In genomic region chr15:96273317-96274086, GRCh38 we compare ENCODE assay signal across 1 cellular context.
A peak's percentile ranks its signal among the peaks of the same experiment; 100 is the strongest.
TF ChIP-seq lines count a peak whose summit lies in the region.

No MANE protein-coding gene starts in this region.

TF ChIP-seq in HEK293, 187 proteins besides CTCF, POLR2A, EP300 and RAD21 (continued from another document and continues in another):
- TF ChIP-seq ZNF561 (tag by site-specific recombination; IDR thresholded peaks at IDR 0.05; ENCODE audit: borderline replicate concordance) (no peak), TCF7L2 (IDR thresholded peaks at IDR 0.05; ENCODE audit: borderline replicate concordance, low read depth, low read length) (no peak), ZNF354C (tag by site-specific recombination; IDR thresholded peaks at IDR 0.05; ENCODE audit: borderline replicate concordance, low read depth) (no peak), ZNF350 (tag by site-specific recombination; IDR thresholded peaks at IDR 0.05) (no peak), ZNF488 (tag by site-specific recombination; IDR thresholded peaks at IDR 0.05) (no peak), ZNF132 (tag by site-specific recombination; IDR thresholded peaks at IDR 0.05; ENCODE audit: borderline replicate concordance) (no peak), ZNF423 (tag by site-specific recombination; IDR thresholded peaks at IDR 0.05) (no peak), ZNF664 (tag by site-specific recombination; IDR thresholded peaks at IDR 0.05) (no peak), ZNF660 (tag by site-specific recombination; IDR thresholded peaks at IDR 0.05) (0 out of 2 replicates have a peak, but pooled peaks have one; percentile 65), GLIS2 (tag by site-specific recombination; IDR thresholded peaks at IDR 0.05) (no peak), RBAK (tag by site-specific recombination; IDR thresholded peaks at IDR 0.05) (0 out of 2 replicates have a peak, but pooled peaks have one; percentile 33), ZNF148 (tag by site-specific recombination; IDR thresholded peaks at IDR 0.05; ENCODE audit: borderline replicate concordance) (no peak), ZNF214 (tag by site-specific recombination; IDR thresholded peaks at IDR 0.05; ENCODE audit: borderline replicate concordance) (no peak), ZSCAN30 (tag by site-specific recombination; IDR thresholded peaks at IDR 0.05) (no peak), ZNF629 (tag by site-specific recombination; IDR thresholded peaks at IDR 0.05) (peak; percentile 44), GLI2 (tag by site-specific recombination; IDR thresholded peaks at IDR 0.05; ENCODE audit: borderline replicate concordance, low read depth) (no peak), ZNF184 (tag by site-specific recombination; IDR thresholded peaks at IDR 0.05) (no peak), HOXD13 (CRISPR knock-in tag; IDR thresholded peaks at IDR 0.05; ENCODE audit: borderline replicate concordance) (peak; percentile 73; the same call in 1 of the 2 replicates), HOXC10 (CRISPR knock-in tag; IDR thresholded peaks at IDR 0.05) (no peak), YY2 (tag by site-specific recombination; IDR thresholded peaks at IDR 0.05) (no peak), SP2 (tag by site-specific recombination; IDR thresholded peaks at IDR 0.05) (no peak), BCL11B (tag by site-specific recombination; IDR thresholded peaks at IDR 0.05; ENCODE audit: low read depth) (no peak), ZNF121 (tag by site-specific recombination; IDR thresholded peaks at IDR 0.05) (no peak), ZNF521 (tag by site-specific recombination; IDR thresholded peaks at IDR 0.05) (no peak), ZNF658 (tag by site-specific recombination; IDR thresholded peaks at IDR 0.05) (no peak), ZNF138 (tag by site-specific recombination; IDR thresholded peaks at IDR 0.05; ENCODE audit: borderline replicate concordance) (no peak), ZNF10 (tag by site-specific recombination; IDR thresholded peaks at IDR 0.05) (no peak), ZNF701 (tag by site-specific recombination; IDR thresholded peaks at IDR 0.05) (no peak), OVOL3 (tag by site-specific recombination; IDR thresholded peaks at IDR 0.05) (no peak), ZSCAN18 (tag by site-specific recombination; IDR thresholded peaks at IDR 0.05) (no peak), HIC1 (tag by site-specific recombination; IDR thresholded peaks at IDR 0.05) (peak; percentile 44; the same call in 1 of the 2 replicates), ZNF610 (tag by site-specific recombination; IDR thresholded peaks at IDR 0.05; ENCODE audit: borderline replicate concordance) (no peak), ZBTB7A (tag by site-specific recombination; IDR thresholded peaks at IDR 0.05; ENCODE audit: low read depth) (no peak), ZNF366 (tag by site-specific recombination; conservative IDR thresholded peaks at IDR 0.05) (0 out of 2 replicates have a peak, but pooled peaks have one; percentile 29), REST (tag by site-specific recombination; IDR thresholded peaks at IDR 0.05) (no peak), ZBTB17 (tag by site-specific recombination; IDR thresholded peaks at IDR 0.05) (no peak), ZFP69B (tag by site-specific recombination; IDR thresholded peaks at IDR 0.05) (no peak), ZNF777 (tag by site-specific recombination; IDR thresholded peaks at IDR 0.05; ENCODE audit: borderline replicate concordance) (no peak), SP3 (tag by site-specific recombination; IDR thresholded peaks at IDR 0.05) (no peak; the same call in 1 of the 2 replicates), ZNF202 (tag by site-specific recombination; IDR thresholded peaks at IDR 0.05; ENCODE audit: borderline replicate concordance) (no peak), ZBTB10 (tag by site-specific recombination; IDR thresholded peaks at IDR 0.05) (no peak), IKZF3 (tag by site-specific recombination; IDR thresholded peaks at IDR 0.05) (no peak), ZNF426 (tag by site-specific recombination; IDR thresholded peaks at IDR 0.05) (no peak), ZNF830 (tag by site-specific recombination; IDR thresholded peaks at IDR 0.05; ENCODE audit: low read depth) (no peak), ZNF704 (tag by site-specific recombination; IDR thresholded peaks at IDR 0.05) (no peak), KLF9 (tag by site-specific recombination; IDR thresholded peaks at IDR 0.05; ENCODE audit: low read depth) (no peak), ZNF24 (tag by site-specific recombination; IDR thresholded peaks at IDR 0.05) (no peak), MYNN (tag by site-specific recombination; IDR thresholded peaks at IDR 0.05; ENCODE audit: borderline replicate concordance) (no peak), ZNF600 (tag by site-specific recombination; IDR thresholded peaks at IDR 0.05) (no peak)
- TF ChIP-seq, protein P1, sequence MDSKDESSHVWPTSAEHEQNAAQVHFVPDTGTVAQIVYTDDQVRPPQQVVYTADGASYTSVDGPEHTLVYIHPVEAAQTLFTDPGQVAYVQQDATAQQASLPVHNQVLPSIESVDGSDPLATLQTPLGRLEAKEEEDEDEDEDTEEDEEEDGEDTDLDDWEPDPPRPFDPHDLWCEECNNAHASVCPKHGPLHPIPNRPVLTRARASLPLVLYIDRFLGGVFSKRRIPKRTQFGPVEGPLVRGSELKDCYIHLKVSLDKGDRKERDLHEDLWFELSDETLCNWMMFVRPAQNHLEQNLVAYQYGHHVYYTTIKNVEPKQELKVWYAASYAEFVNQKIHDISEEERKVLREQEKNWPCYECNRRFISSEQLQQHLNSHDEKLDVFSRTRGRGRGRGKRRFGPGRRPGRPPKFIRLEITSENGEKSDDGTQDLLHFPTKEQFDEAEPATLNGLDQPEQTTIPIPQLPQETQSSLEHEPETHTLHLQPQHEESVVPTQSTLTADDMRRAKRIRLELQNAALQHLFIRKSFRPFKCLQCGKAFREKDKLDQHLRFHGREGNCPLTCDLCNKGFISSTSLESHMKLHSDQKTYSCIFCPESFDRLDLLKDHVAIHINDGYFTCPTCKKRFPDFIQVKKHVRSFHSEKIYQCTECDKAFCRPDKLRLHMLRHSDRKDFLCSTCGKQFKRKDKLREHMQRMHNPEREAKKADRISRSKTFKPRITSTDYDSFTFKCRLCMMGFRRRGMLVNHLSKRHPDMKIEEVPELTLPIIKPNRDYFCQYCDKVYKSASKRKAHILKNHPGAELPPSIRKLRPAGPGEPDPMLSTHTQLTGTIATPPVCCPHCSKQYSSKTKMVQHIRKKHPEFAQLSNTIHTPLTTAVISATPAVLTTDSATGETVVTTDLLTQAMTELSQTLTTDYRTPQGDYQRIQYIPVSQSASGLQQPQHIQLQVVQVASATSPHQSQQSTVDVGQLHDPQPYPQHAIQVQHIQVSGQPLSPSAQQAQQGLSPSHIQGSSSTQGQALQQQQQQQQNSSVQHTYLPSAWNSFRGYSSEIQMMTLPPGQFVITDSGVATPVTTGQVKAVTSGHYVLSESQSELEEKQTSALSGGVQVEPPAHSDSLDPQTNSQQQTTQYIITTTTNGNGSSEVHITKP (tag by site-specific recombination; IDR thresholded peaks at IDR 0.05): no peak
